ENCODE assay signal across 28 cellular contexts in genomic region chr7:68155676-68156075, GRCh38.
"Had no signal": no experiment of that assay in that cellular context is flagged by ENCODE, and none has a peak within 500 bp of the region (broad histone marks: within the 10 kb centered on the region; RNA-seq: fewer than 3 reads in every experiment).

No MANE protein-coding gene starts in this region.

- H3K27ac ChIP-seq: brain microvascular endothelial cell, ovary, thoracic aorta, vagina, WERI-Rb-1 had no signal

- DNase-seq: activated CD4-positive, alpha-beta T cell treated with anti-CD3 and anti-CD28 coated beads for 48 hours; activated CD4-positive, alpha-beta T cell treated with anti-CD3 and anti-CD28 coated beads, Interleukin-2, amount 50 U/mL, for 48 hours; activated CD8-positive, alpha-beta memory T cell treated with anti-CD3 and anti-CD28 coated beads for 24 hours; activated gamma-delta T cell; activated naive CD4-positive, alpha-beta T cell treated with anti-CD3 and anti-CD28 coated beads, Interleukin-2, amount 10 ng/mL, durations not matched to agents 7 days and 5 days; activated naive CD8-positive, alpha-beta T cell treated with anti-CD3 and anti-CD28 coated beads, Interleukin-2, amount 10 ng/mL, durations not matched to agents 7 days and 5 days; amniotic stem cell; brain microvascular endothelial cell; cortex of kidney; head of caudate nucleus; hippocampal formation; immature natural killer cell; kidney; midbrain; naive thymus-derived CD4-positive, alpha-beta T cell; ovary; small intestine; stimulated activated CD4-positive, alpha-beta T cell treated with anti-CD3 and anti-CD28 coated beads, Interleukin-4, amount 100 ng/mL, for 24 hours; T-helper 9 cell; WERI-Rb-1 had no signal

- H3K27me3 ChIP-seq: brain microvascular endothelial cell, ovary, vagina had no signal

- FAIRE-seq: astrocyte, endothelial cell of umbilical vein, kidney, small intestine, TTC549 had no signal

- H3K4me3 ChIP-seq: ovary, thoracic aorta, vagina had no signal

- H3K36me3 ChIP-seq: brain microvascular endothelial cell, ovary, thoracic aorta, vagina, WERI-Rb-1 had no signal

- ATAC-seq: activated CD4-positive, CD25-positive, alpha-beta regulatory T cell treated with anti-CD3 and anti-CD28 coated beads, Interleukin-2, amount 50 U/mL, for 24 hours; naive thymus-derived CD4-positive, alpha-beta T cell; sciatic nerve; stimulated activated effector memory CD8-positive, alpha-beta T cell treated with anti-CD3 and anti-CD28 coated beads, Interleukin-12 subunit alpha, Interleukin-12 subunit beta, amount 100 ng/mL, for 72 hours had no signal

- H3K9me3 ChIP-seq: ovary, thoracic aorta, vagina had no signal

- H3K4me1 ChIP-seq: vagina had no signal
